In the genomic region with DNA sequence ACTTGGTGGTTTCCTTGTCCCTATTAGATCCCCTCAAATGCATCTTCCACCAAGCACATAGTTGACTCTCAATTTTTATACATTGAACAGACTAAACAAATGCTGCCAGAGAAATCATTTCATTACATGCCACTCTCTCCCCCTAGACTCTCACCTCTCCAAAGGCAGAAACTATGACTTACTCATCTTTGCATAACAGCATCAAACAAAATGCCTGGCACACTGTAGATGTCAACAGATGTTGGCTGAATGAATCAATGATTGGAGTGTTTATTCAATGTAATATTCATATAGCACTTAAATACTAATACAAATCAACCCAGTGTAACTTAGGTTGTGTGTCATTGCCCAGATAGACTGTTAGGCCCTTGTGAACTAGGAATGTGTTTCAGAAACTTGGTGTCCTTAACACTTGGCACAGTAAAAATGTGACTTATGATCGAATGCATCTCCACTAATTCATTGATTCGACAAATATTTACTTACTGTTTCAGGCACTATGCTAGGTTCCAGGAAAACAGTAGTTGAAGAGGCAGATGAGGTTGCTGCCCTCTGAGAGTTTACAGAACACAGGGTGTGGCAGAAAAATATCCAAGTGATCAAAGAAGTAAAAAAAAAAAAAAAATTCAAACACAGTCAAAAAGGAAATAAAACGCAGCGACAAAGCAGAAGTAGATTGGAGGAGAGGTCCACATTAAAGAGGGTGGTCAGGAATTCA, we compare ENCODE assay signal across 24 cellular contexts.
DNase-seq lines count a peak whose midpoint lies in the region; ATAC-seq, FAIRE-seq and TF ChIP-seq lines count a peak whose summit lies in the region.
"Had no signal": no experiment of that assay in that cellular context is flagged by ENCODE, and none has a peak within 500 bp of the region (broad histone marks: within the 10 kb centered on the region; RNA-seq: fewer than 3 reads in every experiment).

No MANE protein-coding gene starts in this region.

- TF ChIP-seq RAD21 in liver (IDR thresholded peaks at IDR 0.05): no peak
- TF ChIP-seq RAD21 in HepG2 (CRISPR knock-in tag; IDR thresholded peaks at IDR 0.05): no peak

- intact Hi-C loops in HepG2 (cut with micrococcal nuclease; ENCODE audit: unreplicated experiment): no loop called here
- intact Hi-C loops in right lobe of liver (cut with DNase I): no loop called here
- intact Hi-C loops in upper lobe of right lung (cut with DNase I): no loop called here

- TF ChIP-seq EP300 in HepG2 (IDR thresholded peaks at IDR 0.05; ENCODE audit: low read depth in 2 of 2, low read length in 2 of 2) (no peak), HepG2 (CRISPR knock-in tag; IDR thresholded peaks at IDR 0.05; ENCODE audit: borderline replicate concordance) (no peak)

- WGBS in liver: 23% methylated on average over 4 of the region's 4 CpGs
- under 1% methylated on average over 4 of the region's 4 CpGs for WGBS in HepG2 (ENCODE audit: low lambda C conversion rate)
- 11% methylated on average over 4 of the region's 4 CpGs for WGBS in right lobe of liver (ENCODE audit: insufficient coverage, low coverage, low lambda C conversion rate, missing lambda C conversion rate)

- no peak for FAIRE-seq in HepG2 (lab: Jason Lieb, UNC)
- FAIRE-seq: A204.1, GM12878, GM12892, GM18507 had no signal

- H3K36me3 ChIP-seq in liver (ENCODE audit: control insufficient read depth in 4 of 4, insufficient read depth in 3 of 4, low read depth in 1 of 4, low read length in 3 of 4) (no peaks in the 10 kb centered on the region), HepG2 (replicated peaks in 1 of 2; ENCODE audit: control insufficient read depth in 1 of 2, insufficient read depth in 2 of 2, low read length in 2 of 2) (no peaks in the 10 kb centered on the region), right lobe of liver (no peaks in the 10 kb centered on the region), upper lobe of right lung (no peaks in the 10 kb centered on the region)
- H3K36me3 ChIP-seq: BE2C, BLaER1 had no signal

- H3K4me1 ChIP-seq in liver (ENCODE audit: control insufficient read depth in 4 of 4, insufficient read depth in 4 of 4, low read length in 3 of 4): no peaks in the 10 kb centered on the region
- H3K4me1 ChIP-seq in HepG2 (ENCODE audit: insufficient read depth, low read length): no peaks in the 10 kb centered on the region
- H3K4me1 ChIP-seq in right lobe of liver: no peaks in the 10 kb centered on the region
- H3K4me1 ChIP-seq in upper lobe of right lung: no peaks in the 10 kb centered on the region
- H3K4me1 ChIP-seq: BE2C, BLaER1 had no signal

- H3K27ac ChIP-seq in liver (ENCODE audit: low read depth in 1 of 2, low read length in 2 of 2) (no peak overlapping the region), HepG2 (ENCODE audit: extremely low read length, insufficient read depth, low read length) (no peak overlapping the region), right lobe of liver (no peak overlapping the region), upper lobe of right lung (no peak overlapping the region)
- H3K27ac ChIP-seq: BLaER1 had no signal

- CTCF ChIA-PET in HepG2 (lab: Yijun Ruan, JAX; ENCODE audit: low intra/inter-chr PET ratio, low total read pairs): no interaction called here

- H3K9me3 ChIP-seq in liver (ENCODE audit: control insufficient read depth in 4 of 4, low read length in 3 of 4) (no peaks in the 10 kb centered on the region), HepG2 (ENCODE audit: low read length) (no peaks in the 10 kb centered on the region), right lobe of liver (no peaks in the 10 kb centered on the region), upper lobe of right lung (no peaks in the 10 kb centered on the region)
- H3K9me3 ChIP-seq: BE2C, BLaER1 had no signal

- DNase-seq in HepG2 (ENCODE audit: low spot score): no peak
- DNase-seq in right lobe of liver: no peak
- no peak for DNase-seq in upper lobe of right lung
- DNase-seq: 8988T; ACHN; BE2C; C1 segment of cervical spinal cord; CD4-positive, alpha-beta memory T cell; CD4-positive, CD25-positive, alpha-beta regulatory T cell; CD8-positive, alpha-beta memory T cell; COR-L47; DMS 273 treated with DMSO at 0.1 percent for 48 hours; DMS153; DMS79; DND-41; EL; GDM1 had no signal

- no peaks in the 10 kb centered on the region for H4K20me1 ChIP-seq in HepG2 (ENCODE audit: insufficient read depth, low read length)
- H4K20me1 ChIP-seq: BLaER1 had no signal

- no peaks in the 10 kb centered on the region for H3K79me2 ChIP-seq in HepG2 (ENCODE audit: insufficient read depth, low read length)

- no peak for ATAC-seq in HepG2
- peak; percentile 54 to 86 (median 68) for ATAC-seq in right lobe of liver
- no peak for ATAC-seq in upper lobe of right lung
- ATAC-seq in activated CD4-positive, CD25-positive, alpha-beta regulatory T cell treated with anti-CD3 and anti-CD28 coated beads, Interleukin-2, amount 50 U/mL, for 24 hours: no peak
- ATAC-seq: GM12878 had no signal

- no TSS peak for BruUV-seq in HepG2 (replicated peaks; lab: Mats Ljungman, UMichigan)

- no peak overlapping the region for H3K4me3 ChIP-seq in liver (ENCODE audit: low read depth in 1 of 3, low read length in 3 of 3)
- H3K4me3 ChIP-seq in HepG2 (replicated peaks in 1 of 3; ENCODE audit: insufficient read depth in 1 of 3, low read depth in 2 of 3, low read length in 3 of 3): no peak overlapping the region
- H3K4me3 ChIP-seq in right lobe of liver: no peak overlapping the region
- H3K4me3 ChIP-seq in upper lobe of right lung: no peak overlapping the region
- H3K4me3 ChIP-seq: BLaER1, GM12878 had no signal

- H3K9ac ChIP-seq in liver (ENCODE audit: low read depth in 1 of 2, low read length in 2 of 2) (no peak overlapping the region), HepG2 (ENCODE audit: insufficient read depth, low read depth, low read length) (no peak overlapping the region)
- H3K9ac ChIP-seq: BLaER1 had no signal

- no peak for TF ChIP-seq POLR2A in HepG2 (IDR thresholded peaks at IDR 0.05; ENCODE audit: insufficient read depth in 1 of 2, low read depth in 2 of 2, low read length in 2 of 2)
- TF ChIP-seq POLR2A in right lobe of liver (IDR thresholded peaks at IDR 0.05): no peak

- H3K27me3 ChIP-seq in liver (ENCODE audit: control insufficient read depth in 4 of 4, insufficient read depth in 4 of 4, low read length in 3 of 4) (no peaks in the 10 kb centered on the region), HepG2 (ENCODE audit: control insufficient read depth in 1 of 2, insufficient read depth in 2 of 2, low read length in 2 of 2) (no peaks in the 10 kb centered on the region), right lobe of liver (no peaks in the 10 kb centered on the region), upper lobe of right lung (no peaks in the 10 kb centered on the region)
- H3K27me3 ChIP-seq: BE2C, BLaER1 had no signal

- in situ Hi-C loops in HepG2 (cut with HindIII; ENCODE audit: extremely low pct_ligation_motif_present, low pct_unique_long_range_greater_than_20kb): no loop called here

- POLR2A ChIA-PET in HepG2 (lab: Yijun Ruan, JAX): no interaction called here

- no peak for TF ChIP-seq CTCF in liver (IDR thresholded peaks at IDR 0.05; ENCODE audit: low read depth, low read length, missing input control)
- TF ChIP-seq CTCF in HepG2 (CRISPR knock-in tag; IDR thresholded peaks at IDR 0.05): no peak
- no peak for TF ChIP-seq CTCF in right lobe of liver (IDR thresholded peaks at IDR 0.05)
- TF ChIP-seq CTCF in upper lobe of right lung (IDR thresholded peaks at IDR 0.05): no peak

- H3K4me2 ChIP-seq in HepG2 (ENCODE audit: low read depth, low read length): no peak overlapping the region
- H3K4me2 ChIP-seq: BLaER1 had no signal

- no peak overlapping the region for H2AFZ ChIP-seq in HepG2 (ENCODE audit: low read length)

TF ChIP-seq in liver, 16 proteins besides CTCF, POLR2A, EP300 and RAD21:
- peak in 1 of 2 donors; percentile 23 for TF ChIP-seq HNF4A (conservative IDR thresholded peaks at IDR 0.05)
- TF ChIP-seq GABPA (IDR thresholded peaks at IDR 0.05 in 1 of 2, conservative IDR thresholded peaks at IDR 0.05 in 1 of 2): no peak
- peak in 1 of 2 donors; percentile 67 for TF ChIP-seq RXRA (IDR thresholded peaks at IDR 0.05)
- TF ChIP-seq FOXA2 (IDR thresholded peaks at IDR 0.05): peak; percentile 16
- TF ChIP-seq JUND (IDR thresholded peaks at IDR 0.05): no peak
- TF ChIP-seq EGR1 (IDR thresholded peaks at IDR 0.05; ENCODE audit: low read depth in 2 of 2): no peak

TF ChIP-seq in HepG2, 621 proteins besides CTCF, POLR2A, EP300 and RAD21:
- no peak for TF ChIP-seq JUN (CRISPR knock-in tag; IDR thresholded peaks at IDR 0.05)
- no peak for TF ChIP-seq ZFP36 (IDR thresholded peaks at IDR 0.05; ENCODE audit: borderline replicate concordance, low read depth, low read length, partially characterized antibody)
- no peak for TF ChIP-seq ZNF546 (CRISPR knock-in tag; conservative IDR thresholded peaks at IDR 0.05)
- TF ChIP-seq WIZ (CRISPR knock-in tag; IDR thresholded peaks at IDR 0.05): no peak
- no peak for TF ChIP-seq AGO1 (IDR thresholded peaks at IDR 0.05; ENCODE audit: low read depth, low read length, poor library complexity, severe bottlenecking)
- TF ChIP-seq ZNF891 (CRISPR knock-in tag; IDR thresholded peaks at IDR 0.05): no peak
- TF ChIP-seq ZNF841 (CRISPR knock-in tag; IDR thresholded peaks at IDR 0.05; ENCODE audit: borderline replicate concordance): no peak
- no peak for TF ChIP-seq TCF7 (IDR thresholded peaks at IDR 0.05; ENCODE audit: low read depth)

Comparison
In these comparisons a context has a peak if more than half of its experiments do, and no peak if none do; other contexts are left out.
1. ATAC-seq: peak in right lobe of liver (4 of 4); none in HepG2 (single experiment), upper lobe of right lung (single experiment) and activated CD4-positive, CD25-positive, alpha-beta regulatory T cell treated with anti-CD3 and anti-CD28 coated beads, Interleukin-2, amount 50 U/mL, for 24 hours (0 of 2).